17 cellular contexts compared by ENCODE assay signal in genomic region chr18:69127844-69128486, GRCh38.
A peak's percentile ranks its signal among the peaks of the same experiment; 100 is the strongest.
DNase-seq lines count a peak whose midpoint lies in the region; ATAC-seq and TF ChIP-seq lines count a peak whose summit lies in the region.
"Had no signal": no experiment of that assay in that cellular context is flagged by ENCODE, and none has a peak within 500 bp of the region (broad histone marks: within the 10 kb centered on the region; RNA-seq: fewer than 3 reads in every experiment).

No MANE protein-coding gene starts in this region.

- no peak for TF ChIP-seq CTCF in PC-9 (conservative IDR thresholded peaks at IDR 0.05)

- ATAC-seq in right cardiac atrium (peak; percentile 32 to 70), aorta (ENCODE audit: low FRiP score) (peak; percentile 59), HG03280 (IDR thresholded peaks at IDR 0.05; ENCODE audit: unreplicated experiment) (no peak)

- 43% methylated on average over 3 of the region's 3 CpGs for WGBS in right cardiac atrium
- WGBS in aorta, 2 donors = 28 to 32% methylated on average over 3 of the region's 3 CpGs

- H3K4me2 ChIP-seq in PC-9 = no peak overlapping the region

- no peaks in the 10 kb centered on the region for H3F3A ChIP-seq in PC-9 (ENCODE audit: insufficient read depth, low read depth)

- H3K27me3 ChIP-seq in adipocyte (replicated peaks; ENCODE audit: control insufficient read depth, insufficient read depth, low read length) = no peaks in the 10 kb centered on the region
- H3K27me3 ChIP-seq in right cardiac atrium (ENCODE audit: control insufficient read depth, insufficient read depth) = no peaks in the 10 kb centered on the region
- no peaks in the 10 kb centered on the region for H3K27me3 ChIP-seq in aorta (ENCODE audit: control insufficient read depth in 1 of 2, insufficient read depth in 2 of 2, low read length in 1 of 2)
- H3K27me3 ChIP-seq in PC-9 (ENCODE audit: insufficient read depth, low read depth) = no peaks in the 10 kb centered on the region
- H3K27me3 ChIP-seq: Peyer's patch had no signal

- H3K4me1 ChIP-seq in adipocyte (ENCODE audit: control insufficient read depth, insufficient read depth, low read length) (peaks cover 12% of the 10 kb centered on the region), right cardiac atrium (ENCODE audit: control insufficient read depth, insufficient read depth, low read length) (no peaks in the 10 kb centered on the region), aorta (ENCODE audit: control insufficient read depth in 1 of 2, insufficient read depth in 2 of 2, low read length in 2 of 2) (no peaks in the 10 kb centered on the region), PC-9 (replicated peaks; ENCODE audit: insufficient read depth) (no peaks in the 10 kb centered on the region)
- H3K4me1 ChIP-seq: Peyer's patch had no signal

- H3K4me3 ChIP-seq in adipocyte (ENCODE audit: low read length) (peak overlapping the region; percentile 49), right cardiac atrium (ENCODE audit: low read length) (no peak overlapping the region), aorta (ENCODE audit: low read length in 2 of 2) (no peak overlapping the region), PC-9 (no peak overlapping the region)
- H3K4me3 ChIP-seq: Peyer's patch had no signal

- H3K36me3 ChIP-seq in adipocyte (ENCODE audit: control insufficient read depth, insufficient read depth, low read length, severe bottlenecking) (no peaks in the 10 kb centered on the region), aorta (ENCODE audit: control insufficient read depth in 1 of 2, insufficient read depth in 2 of 2, low read length in 1 of 2) (no peaks in the 10 kb centered on the region), PC-9 (ENCODE audit: low read depth) (no peaks in the 10 kb centered on the region)
- H3K36me3 ChIP-seq: Peyer's patch had no signal

- H3K9ac ChIP-seq in adipocyte (ENCODE audit: low read length) = peak overlapping the region; percentile 10

- no peaks in the 10 kb centered on the region for H3K79me2 ChIP-seq in PC-9 (ENCODE audit: low read depth)

- no peaks in the 10 kb centered on the region; the same call in 1 of the 2 replicates for H3K9me2 ChIP-seq in PC-9 (ENCODE audit: insufficient read depth)

- H3K27ac ChIP-seq in right cardiac atrium (ENCODE audit: low read length) (no peak overlapping the region), aorta (ENCODE audit: low read depth in 1 of 2, low read length in 2 of 2) (no peak overlapping the region), PC-9 (no peak overlapping the region)
- H3K27ac ChIP-seq: C4-2B, Peyer's patch had no signal

- intact Hi-C loops in right cardiac atrium (cut with DNase I) = no loop called here
- intact Hi-C loops in aorta (cut with DNase I) = no loop called here
- intact Hi-C loops in PC-9 (cut with micrococcal nuclease; ENCODE audit: unreplicated experiment) = no loop called here

- POLR2A ChIA-PET in PC-9 (lab: Charles Lee; ENCODE audit: unreplicated experiment) = no interaction called here

- DNase-seq in NCI-H82 (lab: John Stamatoyannopoulos, UW) (peak; percentile 24), NCI-H82 treated with DMSO at 0.1 percent for 48 hours (lab: John Stamatoyannopoulos, UW; ENCODE audit: unreplicated experiment) (no peak), adipocyte (ENCODE audit: low read depth) (peak; percentile 34), right cardiac atrium (peak in 1 of 3 donors; percentile 46), aorta (no peak), PC-9 (no peak), activated gamma-delta T cell (lab: John Stamatoyannopoulos, UW) (no peak)
- DNase-seq: 8988T, DMS53, KBM-7, NCI-H1105, NCI-H187, NCI-H69, Peyer's patch, SIG-M5 had no signal

- H3K9me3 ChIP-seq in adipocyte (ENCODE audit: control insufficient read depth, low read length) = peaks cover 6% of the 10 kb centered on the region
- H3K9me3 ChIP-seq in right cardiac atrium (ENCODE audit: control insufficient read depth, low read length) = no peaks in the 10 kb centered on the region
- H3K9me3 ChIP-seq in aorta (ENCODE audit: control insufficient read depth, low read length) = no peaks in the 10 kb centered on the region
- H3K9me3 ChIP-seq in PC-9 (ENCODE audit: insufficient read depth, low read depth) = no peaks in the 10 kb centered on the region
- H3K9me3 ChIP-seq: Peyer's patch had no signal

- H2AFZ ChIP-seq in PC-9 = no peak overlapping the region

- H4K20me1 ChIP-seq in PC-9 (ENCODE audit: insufficient read depth) = no peaks in the 10 kb centered on the region; the same call in 1 of the 2 replicates

- CTCF ChIA-PET in PC-9 (lab: Charles Lee) = no interaction called here

- no TSS peak for BruUV-seq in PC-9 (replicated peaks; lab: Mats Ljungman, UMichigan)

Comparison
In these comparisons a context has a peak if more than half of its experiments do, and no peak if none do; other contexts are left out.
1. DNase-seq: peak in NCI-H82 (single experiment) and adipocyte (single experiment); none in NCI-H82 treated with DMSO at 0.1 percent for 48 hours (single experiment), aorta (0 of 2), PC-9 (0 of 2) and activated gamma-delta T cell (single experiment).